8 cellular contexts compared by ENCODE assay signal in genomic region chr2:202375006-202375610, GRCh38. TPM values are rescaled to one million over a fixed set of nuclear protein-coding genes. Genes with fewer than 3 reads are reported as not detected.
DNase-seq lines count a peak whose midpoint lies in the region; ATAC-seq and TF ChIP-seq lines count a peak whose summit lies in the region.

No MANE protein-coding gene starts in this region.

- H3K4me3 ChIP-seq in duodenal mucosa (ENCODE audit: low read depth in 1 of 2, low read length in 2 of 2) (peak overlapping the region; percentile 85 to 89), lower leg skin (ENCODE audit: low read depth, poor library complexity, severe bottlenecking) (peak overlapping the region; percentile 66)

- intact Hi-C loops in lower leg skin (cut with DNase I; ENCODE audit: low total_unique reads), result no loop called here

- H3K9me3 ChIP-seq in duodenal mucosa (ENCODE audit: control insufficient read depth in 1 of 2, low read length in 2 of 2), result no peaks in the 10 kb centered on the region

- H3K36me3 ChIP-seq in duodenal mucosa (ENCODE audit: control insufficient read depth in 1 of 2, insufficient read depth in 2 of 2, low read length in 2 of 2), result no peaks in the 10 kb centered on the region

- H3K9ac ChIP-seq in duodenal mucosa (ENCODE audit: low read depth in 1 of 2, low read length in 2 of 2), result peak overlapping the region; percentile 80 to 96

- no peaks in the 10 kb centered on the region for H3K27me3 ChIP-seq in duodenal mucosa (ENCODE audit: control insufficient read depth in 1 of 2, insufficient read depth in 2 of 2, low read length in 2 of 2)

- TF ChIP-seq CTCF in lower leg skin (IDR thresholded peaks at IDR 0.05), result no peak

- WGBS in lower leg skin, 2 donors, result 1% methylated on average over 33 of the region's 33 CpGs

- H3K4me1 ChIP-seq in duodenal mucosa (ENCODE audit: control insufficient read depth in 1 of 2, insufficient read depth in 2 of 2, low read length in 2 of 2), result peaks cover 9 to 16% of the 10 kb centered on the region in 2 donors

- no peak for ATAC-seq in HG03460 (IDR thresholded peaks at IDR 0.05; ENCODE audit: unreplicated experiment)

- H3K27ac ChIP-seq in duodenal mucosa (ENCODE audit: low read depth, low read length), result peak overlapping the region; percentile 80

- no peak for TF ChIP-seq POLR2A in lower leg skin (IDR thresholded peaks at IDR 0.05)

- DNase-seq in ELR (ENCODE audit: low read depth) (peak; percentile 78), NCI-H146 (lab: John Stamatoyannopoulos, UW) (peak; percentile 66), lower leg skin (ENCODE audit: low spot score in 2 of 2) (peak; percentile 35 to 88), NCI-H446 treated with DMSO at 0.1 percent for 48 hours (lab: John Stamatoyannopoulos, UW) (no peak)
- peak; percentile 40 to 41 for DNase-seq in activated CD4-positive, alpha-beta T cell treated with anti-CD3 and anti-CD28 coated beads, Interleukin-2, amount 50 U/mL, for 4 hours
- peak; percentile 35 to 36 for DNase-seq in stimulated activated CD4-positive, alpha-beta T cell treated with anti-CD3 and anti-CD28 coated beads, Interleukin-2, amount 100 ng/mL, for 48 hours

RNA-seq across cellular contexts. Expression of gene BMPR2, which starts 1.0 kb away (rescaled TPM):
- total RNA-seq in lower leg skin, result 10 to 100 TPM; 30.4 to 50.2 (median 36.5) TPM
